19 cellular contexts compared by ENCODE assay signal in genomic region chr6:103404799-103405198, GRCh38.
"Had no signal": no experiment of that assay in that cellular context is flagged by ENCODE, and none has a peak within 500 bp of the region (broad histone marks: within the 10 kb centered on the region; RNA-seq: fewer than 3 reads in every experiment).

No MANE protein-coding gene starts in this region.

- H3K27me3 ChIP-seq: SJSA1 had no signal

- DNase-seq: Kasumi-1, MM.1S, NCI-H1092 treated with DMSO at 0.1 percent for 48 hours, NCI-H1436, NCI-H1694, NCI-H187 treated with DMSO at 0.1 percent for 48 hours, NCI-H2029 treated with DMSO at 0.1 percent for 48 hours, NCI-H2227 treated with DMSO at 0.1 percent for 48 hours, NCI-H524, NCI-H526 treated with DMSO at 0.1 percent for 48 hours, NCI-H748 treated with DMSO at 0.1 percent for 48 hours, Right ventricle myocardium superior, RPMI8226, SIG-M5 had no signal

- H3K9ac ChIP-seq: KMS-11 had no signal

- H3K4me1 ChIP-seq: SJSA1 had no signal

- H3K27ac Mint-ChIP-seq: IgD-negative memory B cell had no signal

- H3K36me3 ChIP-seq: SJSA1 had no signal

- H3K4me3 ChIP-seq: K562, SJSA1, SK-N-MC had no signal

- H3K4me1 Mint-ChIP-seq: IgD-negative memory B cell had no signal

- ATAC-seq: K562 had no signal

- H3K27me3 Mint-ChIP-seq: IgD-negative memory B cell had no signal

- H3K4me3 Mint-ChIP-seq: IgD-negative memory B cell had no signal

- H3K4me2 ChIP-seq: KMS-11 had no signal

- H3K27ac ChIP-seq: KMS-11, SJSA1, SK-N-MC had no signal
